ENCODE assay signal across 1 cellular context in the genomic region with DNA sequence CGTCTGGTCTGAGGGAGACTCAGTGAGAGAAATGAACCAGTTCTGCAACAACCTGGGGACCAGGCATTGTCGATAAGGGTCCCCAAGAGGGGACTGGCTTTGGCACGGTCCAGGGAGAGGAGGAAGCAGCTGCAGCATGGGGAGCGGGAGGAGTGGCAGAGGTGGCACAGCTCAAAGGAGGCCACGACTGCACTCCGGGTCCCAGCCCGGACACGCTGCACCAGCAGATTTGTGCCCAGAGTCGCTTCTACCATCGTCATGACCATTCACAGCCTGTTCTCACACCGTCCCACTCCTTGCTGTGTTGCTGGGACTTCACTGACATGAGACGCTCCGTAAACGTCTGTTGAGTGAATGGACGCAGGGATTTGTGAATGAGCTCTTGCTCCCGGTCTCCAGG.
TF ChIP-seq lines count a peak whose summit lies in the region.

No MANE protein-coding gene starts in this region.

TF ChIP-seq in H1, 55 proteins besides CTCF, POLR2A, EP300 and RAD21:
- TF ChIP-seq JUN (IDR thresholded peaks at IDR 0.05; ENCODE audit: low read depth, low read length): no peak
- no peak for TF ChIP-seq SRF (IDR thresholded peaks at IDR 0.05; ENCODE audit: low read depth, low read length)
- TF ChIP-seq HDAC2 (IDR thresholded peaks at IDR 0.05; ENCODE audit: borderline replicate concordance in 1 of 2, low read depth in 2 of 2, low read length in 2 of 2): no peak
- no peak for TF ChIP-seq ASH2L (IDR thresholded peaks at IDR 0.05; ENCODE audit: low read length)
- TF ChIP-seq KDM5A (IDR thresholded peaks at IDR 0.05; ENCODE audit: low read length): no peak
- TF ChIP-seq, protein P1, sequence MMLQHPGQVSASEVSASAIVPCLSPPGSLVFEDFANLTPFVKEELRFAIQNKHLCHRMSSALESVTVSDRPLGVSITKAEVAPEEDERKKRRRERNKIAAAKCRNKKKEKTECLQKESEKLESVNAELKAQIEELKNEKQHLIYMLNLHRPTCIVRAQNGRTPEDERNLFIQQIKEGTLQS (IDR thresholded peaks at IDR 0.05; ENCODE audit: insufficient read depth, low read depth, low read length): no peak
- TF ChIP-seq SUZ12 (IDR thresholded peaks at IDR 0.05; ENCODE audit: low read length): no peak
- no peak for TF ChIP-seq YY1 (IDR thresholded peaks at IDR 0.05; ENCODE audit: low read depth, low read length)
- TF ChIP-seq JUND (IDR thresholded peaks at IDR 0.05; ENCODE audit: low read length): no peak
- TF ChIP-seq CHD1 (IDR thresholded peaks at IDR 0.05; ENCODE audit: low read depth, low read length): no peak
- TF ChIP-seq BCL11A (IDR thresholded peaks at IDR 0.05; ENCODE audit: low read depth in 2 of 2, low read length in 2 of 2): no peak
